Comparison of ENCODE assay signal across 20 cellular contexts in the genomic region with DNA sequence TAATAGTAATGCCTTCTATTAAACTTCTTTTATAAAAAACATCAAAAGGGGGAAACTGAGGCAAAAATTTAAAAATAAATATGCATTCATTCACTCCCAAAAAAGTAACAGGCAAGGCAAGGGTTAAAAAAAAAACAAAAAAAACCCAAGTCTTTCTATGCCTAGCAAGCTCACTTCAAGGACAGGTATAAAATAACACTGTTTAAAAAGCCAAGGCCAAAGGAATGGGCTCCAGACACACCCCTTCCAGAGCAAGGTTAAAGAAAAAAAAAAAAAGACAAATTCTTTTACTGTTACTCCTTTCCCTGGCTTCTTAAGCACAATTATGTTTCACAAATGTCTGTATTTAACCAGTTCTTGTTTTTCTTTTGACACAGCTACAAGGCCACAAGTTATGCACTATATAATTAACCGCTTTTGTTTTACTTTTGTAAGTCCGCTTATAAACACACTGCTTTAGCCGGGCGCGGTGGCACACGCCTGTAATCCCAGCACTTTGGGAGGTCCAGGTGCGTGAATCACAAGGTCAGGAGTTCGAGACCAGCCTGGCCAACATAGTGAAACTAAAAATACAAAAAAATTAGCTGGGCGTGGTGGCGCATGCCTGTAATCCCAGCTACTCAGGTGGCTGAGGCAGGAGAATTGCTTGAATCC. TPM values are rescaled to one million over a fixed set of nuclear protein-coding genes. Genes with fewer than 3 reads are reported as not detected.
"Had no signal": no experiment of that assay in that cellular context is flagged by ENCODE, and none has a peak within 500 bp of the region (broad histone marks: within the 10 kb centered on the region; RNA-seq: fewer than 3 reads in every experiment).

No MANE protein-coding gene starts in this region.

- DNase-seq: activated CD4-positive, alpha-beta memory T cell treated with anti-CD3 and anti-CD28 coated beads for 36 hours; activated CD4-positive, alpha-beta T cell treated with anti-CD3 and anti-CD28 coated beads for 4 hours; activated naive CD4-positive, alpha-beta T cell; activated naive CD8-positive, alpha-beta T cell treated with anti-CD3 and anti-CD28 coated beads for 36 hours; anterior cingulate cortex; brain microvascular endothelial cell; central memory CD4-positive, alpha-beta T cell; foreskin melanocyte; glutamatergic neuron; hypothalamus; left ventricle myocardium superior; naive thymus-derived CD4-positive, alpha-beta T cell; stimulated activated naive CD8-positive, alpha-beta T cell treated with anti-CD3 and anti-CD28 coated beads, Interleukin-15, Interleukin-2, amounts not matched to agents 100 U/mL and 50 U/mL, for 24 hours; transverse colon had no signal

- H3K4me1 ChIP-seq: vagina had no signal

- H3K4me3 ChIP-seq: coronary artery, transverse colon, vagina had no signal

- H3K27ac ChIP-seq: brain microvascular endothelial cell, coronary artery, transverse colon, vagina had no signal

- ATAC-seq: left ventricle myocardium superior; naive thymus-derived CD4-positive, alpha-beta T cell; stimulated activated naive CD8-positive, alpha-beta T cell treated with anti-CD3 and anti-CD28 coated beads, Interleukin-15, Interleukin-2, amounts not matched to agents 100 U/mL and 50 U/mL, for 24 hours had no signal

- H3K9me3 ChIP-seq: transverse colon, vagina had no signal

- H3K27me3 ChIP-seq: brain microvascular endothelial cell had no signal

- H3K36me3 ChIP-seq: brain microvascular endothelial cell, transverse colon, vagina had no signal

RNA-seq across cellular contexts. Expression of a gene that starts 3.6 kb away (rescaled TPM):
- total RNA-seq: activated CD4-positive, alpha-beta memory T cell treated with anti-CD3 and anti-CD28 coated beads for 36 hours; activated naive CD8-positive, alpha-beta T cell treated with anti-CD3 and anti-CD28 coated beads for 36 hours; epithelial cell of proximal tubule; fibroblast of lung; kidney epithelial cell; progenitor cell of endocrine pancreas had no signal
- polyA plus RNA-seq: fibroblast of lung; naive thymus-derived CD4-positive, alpha-beta T cell had no signal
